Comparison of ENCODE assay signal across 26 cellular contexts in genomic region chr9:93229636-93230035, GRCh38. TPM values are rescaled to one million over a fixed set of nuclear protein-coding genes. Genes with fewer than 3 reads are reported as not detected.
A peak's percentile ranks its signal among the peaks of the same experiment; 100 is the strongest.
DNase-seq lines count a peak whose midpoint lies in the region; ATAC-seq, FAIRE-seq and TF ChIP-seq lines count a peak whose summit lies in the region.
"Had no signal": no experiment of that assay in that cellular context is flagged by ENCODE, and none has a peak within 500 bp of the region (broad histone marks: within the 10 kb centered on the region; RNA-seq: fewer than 3 reads in every experiment).

No MANE protein-coding gene starts in this region.

- H3K36me3 Mint-ChIP-seq in astrocyte (ENCODE audit: low read depth, unreplicated experiment) = no peaks in the 10 kb centered on the region
- H3K36me3 Mint-ChIP-seq: CD4-positive, alpha-beta memory T cell had no signal

- no peaks in the 10 kb centered on the region for H3K36me3 ChIP-seq in astrocyte (ENCODE audit: insufficient read depth, low read length)
- H3K36me3 ChIP-seq in mucosa of rectum (ENCODE audit: control insufficient read depth in 2 of 2, insufficient read depth in 2 of 2, low read length in 2 of 2) = peaks cover under 1% of the 10 kb centered on the region in 2 donors
- H3K36me3 ChIP-seq in osteoblast (ENCODE audit: insufficient read depth, low read length) = no peaks in the 10 kb centered on the region
- H3K36me3 ChIP-seq in Karpas-422 (ENCODE audit: insufficient read depth, low read length) = no peaks in the 10 kb centered on the region
- H3K36me3 ChIP-seq: BE2C had no signal

- no peaks in the 10 kb centered on the region for H3K9me3 Mint-ChIP-seq in astrocyte (ENCODE audit: unreplicated experiment)

- H4K20me1 ChIP-seq in astrocyte (ENCODE audit: insufficient read depth, low read length) = no peaks in the 10 kb centered on the region
- H4K20me1 ChIP-seq in osteoblast (ENCODE audit: insufficient read depth, low read length) = no peaks in the 10 kb centered on the region
- H4K20me1 ChIP-seq in Karpas-422 (ENCODE audit: insufficient read depth, low read depth, low read length) = no peaks in the 10 kb centered on the region

- peak overlapping the region; percentile 41 for H3K27ac Mint-ChIP-seq in astrocyte (ENCODE audit: unreplicated experiment)

- ATAC-seq in left ventricle myocardium superior (no peak), Right ventricle myocardium superior (ENCODE audit: poor library complexity) (no peak), GM21737 (IDR thresholded peaks at IDR 0.05; ENCODE audit: unreplicated experiment) (no peak), GM18868 (IDR thresholded peaks at IDR 0.05; ENCODE audit: unreplicated experiment) (no peak)
- ATAC-seq: A549 had no signal

- H3K4me1 ChIP-seq in astrocyte (ENCODE audit: insufficient read depth, low read length) (no peaks in the 10 kb centered on the region), mucosa of rectum (ENCODE audit: control insufficient read depth in 2 of 2, insufficient read depth in 2 of 2, low read length in 2 of 2) (peaks cover 54 to 78% of the 10 kb centered on the region in 2 donors), osteoblast (ENCODE audit: insufficient read depth, low read length) (no peaks in the 10 kb centered on the region), Karpas-422 (ENCODE audit: low read length) (peaks cover 16% of the 10 kb centered on the region)
- H3K4me1 ChIP-seq: BE2C had no signal

- H3K4me2 ChIP-seq in astrocyte (ENCODE audit: low read length) (no peak overlapping the region), osteoblast (ENCODE audit: insufficient read depth, low read length) (no peak overlapping the region), Karpas-422 (ENCODE audit: low read depth, low read length, poor library complexity, severe bottlenecking) (no peak overlapping the region)
- H3K4me2 ChIP-seq: A549 had no signal

- no peaks in the 10 kb centered on the region for H3K4me1 Mint-ChIP-seq in astrocyte (ENCODE audit: low read depth, unreplicated experiment)

- intact Hi-C loops in left ventricle myocardium superior (cut with micrococcal nuclease) = no loop called here
- intact Hi-C loops in Right ventricle myocardium superior (cut with DNase I) = no loop called here

- H3K4me3 ChIP-seq in astrocyte (ENCODE audit: insufficient read depth, low read depth, low read length) (no peak overlapping the region), mucosa of rectum (ENCODE audit: low read length in 2 of 2) (no peak overlapping the region), osteoblast (ENCODE audit: insufficient read depth, low read length) (no peak overlapping the region), Karpas-422 (ENCODE audit: low read length) (no peak overlapping the region)
- H3K4me3 ChIP-seq: A549, GM23248 had no signal

- TF ChIP-seq CTCF in astrocyte (IDR thresholded peaks at IDR 0.05; ENCODE audit: insufficient read depth, low read depth, low read length) (no peak), osteoblast (IDR thresholded peaks at IDR 0.05; ENCODE audit: extremely low read depth, low read depth, low read length) (no peak)

- H3K9me3 ChIP-seq in astrocyte (ENCODE audit: insufficient read depth, low read depth, low read length) (no peaks in the 10 kb centered on the region), mucosa of rectum (ENCODE audit: control insufficient read depth in 2 of 2, low read length in 2 of 2) (no peaks in the 10 kb centered on the region), osteoblast (ENCODE audit: low read depth, low read length) (no peaks in the 10 kb centered on the region), Karpas-422 (ENCODE audit: low read length) (no peaks in the 10 kb centered on the region)
- H3K9me3 ChIP-seq: A549, BE2C had no signal

- peak; percentile 19 for DNase-seq in left ventricle myocardium superior
- DNase-seq in Right ventricle myocardium superior = no peak
- DNase-seq in astrocyte (ENCODE audit: low read depth) = no peak
- peak; percentile 80 for DNase-seq in osteoblast (ENCODE audit: insufficient read length, low spot score, missing footprints)
- no peak for DNase-seq in Karpas-422
- DNase-seq: 8988T; ACHN; AML-193; BE2C; C1 segment of cervical spinal cord; Calu3; CD4-positive, alpha-beta memory T cell; COR-L47; DMS53; DMS79 treated with DMSO at 0.1 percent for 48 hours; GF-D8; GM23248; H7; HCEC 1CT had no signal

- FAIRE-seq in astrocyte (lab: Jason Lieb, UNC) = no peak
- FAIRE-seq: A549, GM12891, GM18507, H1 had no signal

- no peak overlapping the region for H3K27ac ChIP-seq in astrocyte (ENCODE audit: low read depth, low read length)
- peak overlapping the region; percentile 84 to 89 for H3K27ac ChIP-seq in mucosa of rectum (ENCODE audit: low read depth in 2 of 2, low read length in 2 of 2)
- H3K27ac ChIP-seq in osteoblast (ENCODE audit: low read depth, low read length) = no peak overlapping the region
- no peak overlapping the region for H3K27ac ChIP-seq in Karpas-422 (ENCODE audit: low read length)
- H3K27ac ChIP-seq: A549, GM23248 had no signal

- H3K9me2 ChIP-seq in Karpas-422 (replicated peaks; ENCODE audit: insufficient read depth, low read length) = no peaks in the 10 kb centered on the region

- H3K9ac ChIP-seq in astrocyte (ENCODE audit: low read length) (no peak overlapping the region), mucosa of rectum (ENCODE audit: low read depth in 1 of 2, low read length in 2 of 2) (peak overlapping the region in 1 of 2 donors; percentile 36), Karpas-422 (ENCODE audit: low read length) (no peak overlapping the region)
- H3K9ac ChIP-seq: GM23248 had no signal

- H3K27me3 ChIP-seq in astrocyte (ENCODE audit: insufficient read depth, low read length) (no peaks in the 10 kb centered on the region), mucosa of rectum (ENCODE audit: control insufficient read depth in 2 of 2, insufficient read depth in 2 of 2, low read length in 2 of 2) (no peaks in the 10 kb centered on the region), osteoblast (ENCODE audit: insufficient read depth, low read length) (no peaks in the 10 kb centered on the region), Karpas-422 (ENCODE audit: low read length) (no peaks in the 10 kb centered on the region)
- H3K27me3 ChIP-seq: BE2C had no signal

- H2AFZ ChIP-seq in astrocyte (ENCODE audit: low read depth, low read length) (no peak overlapping the region), osteoblast (ENCODE audit: low read length) (no peak overlapping the region), Karpas-422 (ENCODE audit: low read length) (no peak overlapping the region)
- H2AFZ ChIP-seq: GM23248 had no signal

- H3K79me2 ChIP-seq in astrocyte (ENCODE audit: insufficient read depth, low read length) (no peaks in the 10 kb centered on the region), osteoblast (ENCODE audit: insufficient read depth, low read length) (no peaks in the 10 kb centered on the region), Karpas-422 (ENCODE audit: low read length) (no peaks in the 10 kb centered on the region)

- peaks cover 44% of the 10 kb centered on the region for H3K27me3 Mint-ChIP-seq in astrocyte (ENCODE audit: low read depth, unreplicated experiment)

- no peak overlapping the region for H3K4me3 Mint-ChIP-seq in astrocyte (ENCODE audit: unreplicated experiment)
- H3K4me3 Mint-ChIP-seq: CD4-positive, alpha-beta memory T cell had no signal

RNA-seq across cellular contexts. Expression of gene WNK2, which starts 45.7 kb away (rescaled TPM):
- total RNA-seq in left ventricle myocardium superior = 250 TPM
- total RNA-seq in Right ventricle myocardium superior = 222 TPM
- 0.89 and 1.9 TPM in 2 replicates for total RNA-seq in astrocyte
- not detected in 2 replicates for total RNA-seq in osteoblast
- not detected in 2 replicates for total RNA-seq in Karpas-422 (2014; rRNA removed; shearing (Covaris generic); ENCODE audit: low replicate concordance)
- total RNA-seq: GM23248 had no signal

Comparison
In these comparisons a context has a peak if more than half of its experiments do, and no peak if none do; other contexts are left out.
1. DNase-seq: peak in left ventricle myocardium superior (single experiment) and osteoblast (single experiment); none in Right ventricle myocardium superior (single experiment), astrocyte (single experiment) and Karpas-422 (single experiment).
2. H3K27ac ChIP-seq: peak in mucosa of rectum (2 of 2); none in astrocyte (single experiment), osteoblast (single experiment) and Karpas-422 (single experiment).
3. RNA of gene WNK2, which starts 45.7 kb away (total RNA-seq): 250 TPM in left ventricle myocardium superior (single experiment) and 222 TPM in Right ventricle myocardium superior (single experiment); 0.89 to 1.9 TPM in astrocyte, not detected in osteoblast and not detected in Karpas-422; every median in the first group is over 10 times any median in the second.